Comparison of ENCODE assay signal across 10 cellular contexts in genomic region chr2:219551412-219551811, GRCh38. TPM values are rescaled to one million over a fixed set of nuclear protein-coding genes. Genes with fewer than 3 reads are reported as not detected.
DNase-seq lines count a peak whose midpoint lies in the region; ATAC-seq and TF ChIP-seq lines count a peak whose summit lies in the region.
"Had no signal": no experiment of that assay in that cellular context is flagged by ENCODE, and none has a peak within 500 bp of the region (broad histone marks: within the 10 kb centered on the region; RNA-seq: fewer than 3 reads in every experiment).

No MANE protein-coding gene starts in this region.

- DNase-seq in DMS 273 (lab: John Stamatoyannopoulos, UW; ENCODE audit: unreplicated experiment) (peak; percentile 41), DMS 273 treated with DMSO at 0.1 percent for 48 hours (lab: John Stamatoyannopoulos, UW) (no peak), SK-MEL-5 (ENCODE audit: low read depth, low spot score) (peak; percentile 11), glutamatergic neuron (peak; percentile 57), spleen (peak; percentile 81), DMS153 treated with DMSO at 0.1 percent for 48 hours (lab: John Stamatoyannopoulos, UW; ENCODE audit: unreplicated experiment) (no peak), NCI-H187 (lab: John Stamatoyannopoulos, UW) (no peak)
- DNase-seq: activated CD4-positive, alpha-beta T cell treated with anti-CD3 and anti-CD28 coated beads, Interleukin-2, amount 10 ng/mL, durations not matched to agents 7 days and 5 days; small intestine had no signal

- TF ChIP-seq POLR2A in spleen (IDR thresholded peaks at IDR 0.05): no peak

- TF ChIP-seq CTCF in glutamatergic neuron (IDR thresholded peaks at IDR 0.05; ENCODE audit: partially characterized antibody, unreplicated experiment) (no peak), spleen (IDR thresholded peaks at IDR 0.05 in 8 of 11, conservative IDR thresholded peaks at IDR 0.05 in 3 of 11) (no peak)

- H3K9me3 ChIP-seq in spleen: no peaks in the 10 kb centered on the region

- peak overlapping the region in 2 of 8 donors; percentile 60 to 78 for H3K4me3 ChIP-seq in spleen

- H3K9me3 Mint-ChIP-seq in glutamatergic neuron (ENCODE audit: unreplicated experiment): peaks cover 16% of the 10 kb centered on the region
- H3K9me3 Mint-ChIP-seq: activated CD4-positive, alpha-beta T cell treated with anti-CD3 and anti-CD28 coated beads, Interleukin-2, amount 10 ng/mL, durations not matched to agents 7 days and 5 days had no signal

- WGBS in spleen, 5 donors: 6 to 34% (median 13%) methylated on average over 11 to 23 of the region's 23 CpGs

- peaks cover 0 to 98% (median 35%) of the 10 kb centered on the region in 7 donors for H3K27me3 ChIP-seq in spleen (replicated peaks in 1 of 7)

- H3K4me1 Mint-ChIP-seq in glutamatergic neuron (ENCODE audit: low read depth, unreplicated experiment): peaks cover 5% of the 10 kb centered on the region

- H3K36me3 Mint-ChIP-seq in glutamatergic neuron (ENCODE audit: unreplicated experiment): peaks cover 12% of the 10 kb centered on the region

- intact Hi-C loops in spleen (cut with DNase I; ENCODE audit: low total_unique reads): no loop called here

- H3K27ac Mint-ChIP-seq in glutamatergic neuron (ENCODE audit: unreplicated experiment): no peak overlapping the region

- peaks cover 9 to 25% (median 19%) of the 10 kb centered on the region in 6 donors for H3K4me1 ChIP-seq in spleen

- no peak for ATAC-seq in GM18502 (IDR thresholded peaks at IDR 0.05; ENCODE audit: poor library complexity, unreplicated experiment)

- in situ Hi-C loops in SK-MEL-5 (cut with HindIII; ENCODE audit: low pct_unique_long_range_greater_than_20kb, low sequenced_read_pairs): no loop called here

- H3K36me3 ChIP-seq in spleen: no peaks in the 10 kb centered on the region

- H3K27ac ChIP-seq in spleen: no peak overlapping the region

- no peak overlapping the region for H3K4me3 Mint-ChIP-seq in glutamatergic neuron (ENCODE audit: unreplicated experiment)

- H3K27me3 Mint-ChIP-seq in glutamatergic neuron (ENCODE audit: unreplicated experiment): peaks cover 22% of the 10 kb centered on the region

RNA-seq across cellular contexts. Expression of gene TMEM198, which starts 7.6 kb away (rescaled TPM):
- 2.1 TPM in 2 replicates for total RNA-seq in SK-MEL-5 (2014; rRNA removed; shearing (Covaris generic))
- 3.1 and 4.7 TPM in 2 replicates for polyA plus RNA-seq in SK-MEL-5 (2015; cell fraction: cytosol; rRNA removed)
- polyA plus RNA-seq in SK-MEL-5 (2015; cell fraction: nucleus; rRNA removed): 9.8 and 10.0 TPM in 2 replicates
- total RNA-seq in glutamatergic neuron (ENCODE audit: unreplicated experiment) (40.9 TPM), spleen (1 to 10 TPM in 5 of 7 donors, under 1 TPM in 2; 0.39 to 2.8 (median 1.1) TPM)
- polyA plus RNA-seq in spleen: 1 to 10 TPM; 1.1 to 2.1 (median 1.5) TPM

RNA-seq across cellular contexts. Expression of gene CHPF, which starts 7.8 kb away (rescaled TPM):
- 93.9 and 111 TPM in 2 replicates for total RNA-seq in SK-MEL-5 (2014; rRNA removed; shearing (Covaris generic))
- polyA plus RNA-seq in SK-MEL-5 (2015; cell fraction: cytosol; rRNA removed): 319 and 330 TPM in 2 replicates
- 28.6 and 45.7 TPM in 2 replicates for polyA plus RNA-seq in SK-MEL-5 (2015; cell fraction: nucleus; rRNA removed)
- 31.1 TPM for total RNA-seq in glutamatergic neuron (ENCODE audit: unreplicated experiment)
- 10 to 100 TPM in 6 of 7 donors, 1 to 10 TPM in 1; 8.9 to 26.2 (median 15.4) TPM for total RNA-seq in spleen
- polyA plus RNA-seq in spleen: 1 to 10 TPM; 2.8 to 8.9 (median 4.8) TPM

RNA-seq across cellular contexts. Expression of gene OBSL1, which starts 19.9 kb away (rescaled TPM):
- 30.7 and 34.7 TPM in 2 replicates for total RNA-seq in SK-MEL-5 (2014; rRNA removed; shearing (Covaris generic))
- polyA plus RNA-seq in SK-MEL-5 (2015; cell fraction: cytosol; rRNA removed): 39.8 and 46.7 TPM in 2 replicates
- 142 and 151 TPM in 2 replicates for polyA plus RNA-seq in SK-MEL-5 (2015; cell fraction: nucleus; rRNA removed)
- 47.9 TPM for total RNA-seq in glutamatergic neuron (ENCODE audit: unreplicated experiment)
- 10 to 100 TPM; 26.7 to 51.6 (median 31.1) TPM for total RNA-seq in spleen
- polyA plus RNA-seq in spleen: 10 to 100 TPM; 15.9 to 32.0 (median 27.6) TPM
- total RNA-seq: activated CD4-positive, alpha-beta T cell treated with anti-CD3 and anti-CD28 coated beads, Interleukin-2, amount 10 ng/mL, durations not matched to agents 7 days and 5 days had no signal

RNA-seq across cellular contexts. Expression of gene INHA, which starts 20.7 kb away (rescaled TPM):
- total RNA-seq in SK-MEL-5 (2014; rRNA removed; shearing (Covaris generic)): 0.18 TPM in 1 of 2 replicates, not detected in the other
- polyA plus RNA-seq in SK-MEL-5 (2015; cell fraction: cytosol; rRNA removed): 0.41 TPM in 1 of 2 replicates, not detected in the other
- 1.5 and 4.8 TPM in 2 replicates for polyA plus RNA-seq in SK-MEL-5 (2015; cell fraction: nucleus; rRNA removed)
- total RNA-seq in glutamatergic neuron (ENCODE audit: unreplicated experiment) (not detected), spleen (under 1 TPM in 1 of 7 donors, not detected in 6; 0.46 TPM)
- polyA plus RNA-seq in spleen: under 1 TPM; 0.08 to 0.46 (median 0.16) TPM
- total RNA-seq: activated CD4-positive, alpha-beta T cell treated with anti-CD3 and anti-CD28 coated beads, Interleukin-2, amount 10 ng/mL, durations not matched to agents 7 days and 5 days had no signal

RNA-seq across cellular contexts. Expression of gene ASIC4, which starts 37.1 kb away (rescaled TPM):
- not detected in 2 replicates for total RNA-seq in SK-MEL-5 (2014; rRNA removed; shearing (Covaris generic))
- not detected in 2 replicates for polyA plus RNA-seq in SK-MEL-5 (2015; cell fraction: cytosol; rRNA removed)
- polyA plus RNA-seq in SK-MEL-5 (2015; cell fraction: nucleus; rRNA removed): 0.95 and 6.4 TPM in 2 replicates
- total RNA-seq in glutamatergic neuron (ENCODE audit: unreplicated experiment) (5.4 TPM), spleen (under 1 TPM in 1 of 7 donors, not detected in 6; 0.32 TPM)
- polyA plus RNA-seq in spleen: under 1 TPM; 0.04 to 0.06 (median 0.05) TPM
- total RNA-seq: activated CD4-positive, alpha-beta T cell treated with anti-CD3 and anti-CD28 coated beads, Interleukin-2, amount 10 ng/mL, durations not matched to agents 7 days and 5 days had no signal

Comparison
In these comparisons a context has a peak if more than half of its experiments do, and no peak if none do; other contexts are left out.
1. DNase-seq: peak in DMS 273 (single experiment), SK-MEL-5 (single experiment), glutamatergic neuron (single experiment) and spleen (single experiment); none in DMS 273 treated with DMSO at 0.1 percent for 48 hours (single experiment), DMS153 treated with DMSO at 0.1 percent for 48 hours (single experiment) and NCI-H187 (0 of 2).
2. RNA of gene TMEM198, which starts 7.6 kb away (total RNA-seq): 40.9 TPM in glutamatergic neuron (single experiment); 2.1 TPM in SK-MEL-5 and 0.39 to 2.8 TPM in spleen; every median in the first group is over 10 times any median in the second.